8 cellular contexts compared by ENCODE assay signal in the genomic region with DNA sequence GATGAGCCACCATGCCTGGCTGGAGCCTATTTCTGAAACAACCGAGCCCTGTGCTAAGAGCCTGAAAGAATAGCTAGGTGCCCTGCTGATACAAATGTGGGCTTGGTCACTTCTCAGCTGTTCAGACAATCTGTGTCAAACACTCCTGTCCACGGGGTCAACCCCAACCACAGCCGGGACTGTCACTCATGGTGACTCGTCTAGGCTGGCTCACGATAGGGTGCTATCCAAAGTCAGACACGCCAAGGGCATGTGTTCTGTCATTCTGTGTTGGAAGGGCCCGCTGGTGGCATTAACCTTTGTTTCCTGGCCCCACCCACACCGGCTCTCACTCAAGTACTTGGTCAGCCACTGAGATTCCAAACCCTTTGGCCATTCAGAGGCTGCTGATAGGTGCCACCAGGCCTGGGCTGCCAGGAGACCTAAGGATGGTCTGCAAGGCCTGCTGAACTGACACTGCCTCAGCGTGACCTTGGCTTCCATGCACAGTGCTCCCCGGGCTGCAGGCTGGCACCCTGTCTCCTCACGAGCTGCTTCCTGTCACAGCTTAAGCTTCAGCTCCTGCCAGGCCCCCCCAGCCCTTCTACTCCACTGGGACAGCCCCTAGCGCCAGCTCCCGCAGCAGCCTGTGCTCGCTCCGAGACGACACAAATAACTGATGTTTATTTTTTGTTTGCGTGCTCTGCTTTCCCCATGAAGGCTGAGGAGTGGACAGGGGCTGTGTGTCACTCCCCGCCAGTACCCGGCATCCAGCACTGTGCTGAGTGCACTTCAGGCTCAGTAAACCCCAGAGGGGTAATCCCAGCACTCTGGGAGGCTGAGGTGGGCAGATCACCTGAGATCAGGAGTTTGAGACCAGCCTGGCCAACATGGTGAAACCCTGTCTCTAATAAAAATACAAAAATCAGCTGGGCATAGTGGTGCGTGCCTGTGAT. TPM values are rescaled to one million over a fixed set of nuclear protein-coding genes. Genes with fewer than 3 reads are reported as not detected.
DNase-seq lines count a peak whose midpoint lies in the region; ATAC-seq and TF ChIP-seq lines count a peak whose summit lies in the region.

No MANE protein-coding gene starts in this region.

- H3K79me2 ChIP-seq in trophoblast cell (ENCODE audit: control insufficient read depth, insufficient read depth, low read length, poor library complexity), result peaks cover 7% of the 10 kb centered on the region

- no peak overlapping the region for H3K9ac ChIP-seq in trophoblast cell (ENCODE audit: low read length)

- H2BK12ac ChIP-seq in trophoblast cell (ENCODE audit: low read length), result no peak overlapping the region

- H2AK5ac ChIP-seq in trophoblast cell (ENCODE audit: low read length), result no peak overlapping the region

- H4K8ac ChIP-seq in trophoblast cell (ENCODE audit: low read depth, low read length), result no peak overlapping the region

- intact Hi-C loops in cardiac septum (cut with DNase I), result no loop called here

- no peak for ATAC-seq in GM19395 (IDR thresholded peaks at IDR 0.05; ENCODE audit: unreplicated experiment)

- H3K4ac ChIP-seq in trophoblast cell (ENCODE audit: low read depth, low read length), result no peak overlapping the region

- H3K9me3 ChIP-seq in tibial nerve (no peaks in the 10 kb centered on the region), trophoblast cell (ENCODE audit: insufficient read depth, low read depth, low read length) (peaks cover 2% of the 10 kb centered on the region)

- H3K27ac ChIP-seq in tibial nerve, result peak overlapping the region in 3 of 4 donors; percentile 43 to 69 (median 56)
- H3K27ac ChIP-seq in trophoblast cell (ENCODE audit: low read depth, low read length), result no peak overlapping the region

- no peak overlapping the region for H4K91ac ChIP-seq in trophoblast cell (ENCODE audit: low read depth, low read length)

- no peak overlapping the region for H3K18ac ChIP-seq in trophoblast cell (ENCODE audit: low read length)

- H2BK5ac ChIP-seq in trophoblast cell (ENCODE audit: low read depth, low read length, poor library complexity), result no peak overlapping the region

- 72 to 75% methylated on average over 20 of the region's 20 CpGs for WGBS in tibial nerve, 2 donors
- WGBS in trophoblast cell (ENCODE audit: extremely low coverage, insufficient coverage, insufficient read length), result no CpG with 5 or more reads among the region's 20 CpGs

- H3K4me3 ChIP-seq in tibial nerve (no peak overlapping the region), trophoblast cell (ENCODE audit: low read depth, low read length) (no peak overlapping the region)

- H3K27me3 ChIP-seq in tibial nerve, result no peaks in the 10 kb centered on the region
- H3K27me3 ChIP-seq in trophoblast cell (ENCODE audit: insufficient read depth, low read length), result no peaks in the 10 kb centered on the region

- no peak overlapping the region for H3K23ac ChIP-seq in trophoblast cell (ENCODE audit: low read length)

- no peak overlapping the region for H4K12ac ChIP-seq in trophoblast cell (ENCODE audit: low read depth, low read length)

- H2AFZ ChIP-seq in trophoblast cell (ENCODE audit: insufficient read depth, low read length, poor library complexity), result no peak overlapping the region

- no peak overlapping the region for H2BK120ac ChIP-seq in trophoblast cell (ENCODE audit: insufficient read depth, low read length, poor library complexity)

- peaks cover 15% of the 10 kb centered on the region for H3K79me1 ChIP-seq in trophoblast cell (ENCODE audit: low read length)

- DNase-seq in activated CD4-positive, alpha-beta T cell treated with anti-CD3 and anti-CD28 coated beads for 1 hour, result peak; percentile 35
- no peak for DNase-seq in activated CD4-positive, alpha-beta T cell treated with anti-CD3 and anti-CD28 coated beads, Interleukin-2, amount 50 U/mL, for 4 hours
- peak; percentile 45 to 57 for DNase-seq in activated CD4-positive, alpha-beta T cell treated with anti-CD3 and anti-CD28 coated beads for 4 hours
- DNase-seq in cardiac septum (ENCODE audit: low spot score) (peak; percentile 87), tibial nerve (ENCODE audit: low spot score in 2 of 2) (no peak), trophoblast cell (no peak), DMS 273 (lab: John Stamatoyannopoulos, UW; ENCODE audit: unreplicated experiment) (no peak)

- no peak for TF ChIP-seq EP300 in tibial nerve (IDR thresholded peaks at IDR 0.05)

- H3K36me3 ChIP-seq in tibial nerve (peaks cover 2 to 27% (median 5%) of the 10 kb centered on the region in 3 donors), trophoblast cell (ENCODE audit: control insufficient read depth in 1 of 2, insufficient read depth in 2 of 2, low read length in 2 of 2) (peaks cover 41 to 43% of the 10 kb centered on the region in 2 experiments)

- no peak overlapping the region for H3K14ac ChIP-seq in trophoblast cell (ENCODE audit: low read length)

- H3K4me2 ChIP-seq in trophoblast cell (ENCODE audit: low read length), result no peak overlapping the region

- no peak for TF ChIP-seq CTCF in tibial nerve (IDR thresholded peaks at IDR 0.05)

- no peak for TF ChIP-seq POLR2A in tibial nerve (IDR thresholded peaks at IDR 0.05)

- H3K4me1 ChIP-seq in tibial nerve (peaks cover 0 to 89% (median 82%) of the 10 kb centered on the region in 4 donors), trophoblast cell (ENCODE audit: control insufficient read depth in 1 of 2, insufficient read depth in 2 of 2, low read length in 2 of 2) (peaks cover 25 to 30% of the 10 kb centered on the region in 2 experiments)

RNA-seq across cellular contexts. Expression of a gene that starts 14.3 kb away (rescaled TPM):
- total RNA-seq in cardiac septum (1.2 TPM), tibial nerve (under 1 TPM in 3 of 4 donors, not detected in 1; under 0.01 to 0.30 (median 0.21) TPM)
- 19.4 and 20.9 TPM in 2 replicates for polyA plus RNA-seq in trophoblast cell (2013)

RNA-seq across cellular contexts. Expression of a gene that starts 19.7 kb away (rescaled TPM):
- 50.9 TPM for total RNA-seq in cardiac septum
- total RNA-seq in tibial nerve, result 10 to 100 TPM; 35.2 to 93.9 (median 42.6) TPM
- polyA plus RNA-seq in trophoblast cell (2013), result 138 and 148 TPM in 2 replicates

RNA-seq across cellular contexts. Expression of a gene that starts 48.4 kb away (rescaled TPM):
- total RNA-seq in cardiac septum (8.6 TPM), tibial nerve (10 to 100 TPM; 15.3 to 30.9 (median 19.7) TPM)
- polyA plus RNA-seq in trophoblast cell (2013), result 53.4 and 53.7 TPM in 2 replicates

RNA-seq across cellular contexts. Expression of a gene that starts 55.7 kb away (rescaled TPM):
- total RNA-seq in cardiac septum (6.7 TPM), tibial nerve (10 to 100 TPM; 10.6 to 22.2 (median 13.5) TPM)
- 17.9 and 19.2 TPM in 2 replicates for polyA plus RNA-seq in trophoblast cell (2013)

RNA-seq across cellular contexts. Expression of a gene that starts 58.3 kb away (rescaled TPM):
- 14.6 TPM for total RNA-seq in cardiac septum
- 10 to 100 TPM; 33.0 to 93.6 (median 45.8) TPM for total RNA-seq in tibial nerve
- polyA plus RNA-seq in trophoblast cell (2013), result 16.5 and 17.3 TPM in 2 replicates

Comparison
In these comparisons a context has a peak if more than half of its experiments do, and no peak if none do; other contexts are left out.
1. DNase-seq: peak in activated CD4-positive, alpha-beta T cell treated with anti-CD3 and anti-CD28 coated beads for 1 hour (single experiment), activated CD4-positive, alpha-beta T cell treated with anti-CD3 and anti-CD28 coated beads for 4 hours (2 of 2) and cardiac septum (single experiment); none in activated CD4-positive, alpha-beta T cell treated with anti-CD3 and anti-CD28 coated beads, Interleukin-2, amount 50 U/mL, for 4 hours (0 of 2), tibial nerve (0 of 2), trophoblast cell (0 of 2) and DMS 273 (single experiment).